In genomic region chr1:156444407-156445001, GRCh38 we compare ENCODE assay signal across 8 cellular contexts. TPM values are rescaled to one million over a fixed set of nuclear protein-coding genes. Genes with fewer than 3 reads are reported as not detected.
A peak's percentile ranks its signal among the peaks of the same experiment; 100 is the strongest.
DNase-seq lines count a peak whose midpoint lies in the region; ATAC-seq, FAIRE-seq and TF ChIP-seq lines count a peak whose summit lies in the region.

No MANE protein-coding gene starts in this region.

- TF ChIP-seq CTCF in OCI-LY3 (IDR thresholded peaks at IDR 0.05; ENCODE audit: low read depth, low read length) (peak; percentile 86), retinal pigment epithelial cell (conservative IDR thresholded peaks at IDR 0.05; ENCODE audit: low read depth, low read length) (peak; percentile 50)

- ATAC-seq in HG03139 (IDR thresholded peaks at IDR 0.05; ENCODE audit: unreplicated experiment) (no peak), sciatic nerve (no peak)

- FAIRE-seq in G401.6 (lab: Jason Lieb, UNC) = peak; percentile 77

- H3K4me2 ChIP-seq in OCI-LY3 (ENCODE audit: low read length) = no peak overlapping the region

- H3K36me3 ChIP-seq in OCI-LY3 (replicated peaks; ENCODE audit: low read depth, low read length) = no peaks in the 10 kb centered on the region

- peaks cover 7% of the 10 kb centered on the region; the same call in 1 of the 2 replicates for H3K4me1 ChIP-seq in OCI-LY3 (ENCODE audit: low read length)

- no peaks in the 10 kb centered on the region for H3K9me3 ChIP-seq in OCI-LY3 (ENCODE audit: insufficient read depth, low read length)

- intact Hi-C loops in sciatic nerve (cut with DNase I) = loop anchor here (2.0 kb wide), 1 partner anchor 58 kb away; no protein-coding TSS in a partner anchor

- DNase-seq in ACHN (peak; percentile 52), cerebellar cortex (ENCODE audit: low spot score) (peak; percentile 71), retinal pigment epithelial cell (ENCODE audit: low read depth) (no peak), sciatic nerve (ENCODE audit: low spot score) (no peak), SW 1271 (lab: John Stamatoyannopoulos, UW) (no peak)

- in situ Hi-C loops in ACHN (cut with HindIII; ENCODE audit: low pct_ligation_motif_present, low pct_unique_long_range_greater_than_20kb, low sequenced_read_pairs) = no loop called here

- H3K27ac ChIP-seq in OCI-LY3 (ENCODE audit: low read length) = no peak overlapping the region

- H2AFZ ChIP-seq in OCI-LY3 (ENCODE audit: low read depth, low read length) = no peak overlapping the region

- no peak overlapping the region for H3K9ac ChIP-seq in OCI-LY3 (ENCODE audit: low read length)

- no peaks in the 10 kb centered on the region for H3K79me2 ChIP-seq in OCI-LY3 (ENCODE audit: low read length)

- H3K4me3 ChIP-seq in OCI-LY3 (ENCODE audit: low read length) (no peak overlapping the region), retinal pigment epithelial cell (ENCODE audit: low read length) (no peak overlapping the region)

- peaks cover 60% of the 10 kb centered on the region for H3K27me3 ChIP-seq in OCI-LY3 (ENCODE audit: low read depth, low read length)

- H4K20me1 ChIP-seq in OCI-LY3 (ENCODE audit: insufficient read depth, low read length) = no peaks in the 10 kb centered on the region

RNA-seq across cellular contexts. Expression of gene MEF2D, which starts 56.1 kb away (rescaled TPM):
- 66.8 TPM for total RNA-seq in sciatic nerve

Comparison
In these comparisons a context has a peak if more than half of its experiments do, and no peak if none do; other contexts are left out.
1. DNase-seq: peak in ACHN (single experiment) and cerebellar cortex (single experiment); none in retinal pigment epithelial cell (single experiment), sciatic nerve (single experiment) and SW 1271 (0 of 2).